19 cellular contexts compared by ENCODE assay signal in the genomic region with DNA sequence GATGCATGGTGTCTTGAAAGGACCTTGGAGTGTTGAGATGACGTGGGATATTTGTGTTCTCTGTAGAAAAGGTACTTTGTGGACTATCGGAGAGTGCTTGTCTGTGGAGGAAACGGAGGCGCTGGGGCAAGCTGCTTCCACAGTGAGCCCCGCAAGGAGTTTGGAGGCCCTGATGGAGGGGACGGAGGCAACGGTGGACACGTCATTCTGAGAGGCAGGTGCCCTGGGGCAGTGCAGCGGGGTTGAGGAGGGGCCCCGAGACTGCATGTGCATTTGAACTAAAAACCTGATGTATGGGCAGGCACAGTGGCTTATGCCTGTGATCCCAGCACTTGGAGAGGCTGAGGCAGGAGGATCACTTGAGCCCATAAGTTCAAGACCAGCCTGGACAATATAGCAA. TPM values are rescaled to one million over a fixed set of nuclear protein-coding genes. Genes with fewer than 3 reads are reported as not detected.
DNase-seq lines count a peak whose midpoint lies in the region; ATAC-seq and TF ChIP-seq lines count a peak whose summit lies in the region.
"Had no signal": no experiment of that assay in that cellular context is flagged by ENCODE, and none has a peak within 500 bp of the region (broad histone marks: within the 10 kb centered on the region; RNA-seq: fewer than 3 reads in every experiment).

No MANE protein-coding gene starts in this region.

- H3K36me3 Mint-ChIP-seq in WTC11 = peaks cover 25% of the 10 kb centered on the region
- peaks cover 17% of the 10 kb centered on the region for H3K36me3 Mint-ChIP-seq in neural progenitor cell

- H3K4me3 Mint-ChIP-seq in WTC11 = no peak overlapping the region
- no peak overlapping the region for H3K4me3 Mint-ChIP-seq in neural progenitor cell

- ATAC-seq in Right ventricle myocardium inferior = no peak
- no peak for ATAC-seq in DND-41 (ENCODE audit: insufficient read depth, low read depth)
- ATAC-seq in WTC11 = no peak
- no peak for ATAC-seq in HG02763 (IDR thresholded peaks at IDR 0.05; ENCODE audit: unreplicated experiment)
- no peak for ATAC-seq in HG02610 (IDR thresholded peaks at IDR 0.05; ENCODE audit: unreplicated experiment)
- ATAC-seq: K562, Panc1 had no signal

- peak overlapping the region; percentile 32 for H3K9ac ChIP-seq in DND-41 (ENCODE audit: low read depth, low read length)
- H3K9ac ChIP-seq in neural progenitor cell = no peak overlapping the region

- H3K4me2 ChIP-seq in DND-41 (ENCODE audit: insufficient read depth, low read length) (peak overlapping the region; percentile 44), neural progenitor cell (no peak overlapping the region)

- H4K20me1 ChIP-seq in DND-41 (ENCODE audit: insufficient read depth, low read length) (peaks cover 39% of the 10 kb centered on the region), neural progenitor cell (ENCODE audit: low read depth) (peaks cover 6% of the 10 kb centered on the region)

- H3K4me3 ChIP-seq in left ventricle myocardium inferior (no peak overlapping the region), DND-41 (ENCODE audit: low read depth in 1 of 2, low read length in 2 of 2) (no peak overlapping the region), neural progenitor cell (no peak overlapping the region)
- H3K4me3 ChIP-seq: GM12878, K562 had no signal

- H3K79me2 ChIP-seq in DND-41 (ENCODE audit: insufficient read depth, low read length) (peaks cover 31% of the 10 kb centered on the region), neural progenitor cell (ENCODE audit: low read depth) (no peaks in the 10 kb centered on the region)

- H3K36me3 ChIP-seq in left ventricle myocardium inferior = peaks cover 71% of the 10 kb centered on the region
- peaks cover 70% of the 10 kb centered on the region for H3K36me3 ChIP-seq in DND-41 (ENCODE audit: insufficient read depth, low read length)
- H3K36me3 ChIP-seq in neural progenitor cell = no peaks in the 10 kb centered on the region

- H3K27me3 ChIP-seq in left ventricle myocardium inferior (ENCODE audit: low read depth) (no peaks in the 10 kb centered on the region), DND-41 (ENCODE audit: insufficient read depth, low read length, poor library complexity) (no peaks in the 10 kb centered on the region), neural progenitor cell (no peaks in the 10 kb centered on the region)

- CTCF ChIA-PET in WTC11 (lab: Charles Lee) = interaction anchor here (0.7 kb wide), 1 partner anchor 69 kb away, joined by 4 read pairs; no protein-coding TSS in a partner anchor

- no peak for TF ChIP-seq CTCF in left ventricle myocardium inferior (IDR thresholded peaks at IDR 0.05; ENCODE audit: borderline replicate concordance)
- TF ChIP-seq CTCF in DND-41 (IDR thresholded peaks at IDR 0.05; ENCODE audit: borderline replicate concordance, extremely low read depth, low read length, poor library complexity, severe bottlenecking) = no peak
- TF ChIP-seq CTCF in WTC11 (IDR thresholded peaks at IDR 0.05) = no peak
- no peak for TF ChIP-seq CTCF in neural progenitor cell (IDR thresholded peaks at IDR 0.05)

- no peaks in the 10 kb centered on the region for H3F3A ChIP-seq in neural progenitor cell (ENCODE audit: low read depth)

- H3K27me3 Mint-ChIP-seq in WTC11 (ENCODE audit: low read depth) (no peaks in the 10 kb centered on the region), neural progenitor cell (ENCODE audit: insufficient read depth, low read depth) (no peaks in the 10 kb centered on the region)

- H2AFZ ChIP-seq in DND-41 (ENCODE audit: low read depth, low read length) (no peak overlapping the region), neural progenitor cell (replicated peaks) (no peak overlapping the region)

- POLR2A ChIA-PET in WTC11 (lab: Charles Lee) = no interaction called here

- H3K27ac Mint-ChIP-seq in WTC11 = 0 out of 2 replicates have a peak overlapping the region, but pooled peaks have one; percentile 55
- H3K27ac Mint-ChIP-seq in neural progenitor cell = no peak overlapping the region

- H3K4me1 ChIP-seq in left ventricle myocardium inferior = peaks cover 26% of the 10 kb centered on the region
- peaks cover 30% of the 10 kb centered on the region for H3K4me1 ChIP-seq in DND-41 (ENCODE audit: insufficient read depth, low read length)
- H3K4me1 ChIP-seq in neural progenitor cell = no peaks in the 10 kb centered on the region

- no peaks in the 10 kb centered on the region for H3K9me3 Mint-ChIP-seq in WTC11
- no peaks in the 10 kb centered on the region for H3K9me3 Mint-ChIP-seq in neural progenitor cell

- intact Hi-C loops in Right ventricle myocardium inferior (cut with DNase I) = no loop called here
- intact Hi-C loops in left ventricle myocardium inferior (cut with micrococcal nuclease) = no loop called here
- intact Hi-C loops in posterior vena cava (cut with DNase I) = no loop called here

- H3K4me1 Mint-ChIP-seq in WTC11 (no peaks in the 10 kb centered on the region), neural progenitor cell (no peaks in the 10 kb centered on the region)

- DNase-seq in Right ventricle myocardium inferior (ENCODE audit: missing footprints) (peak; percentile 15), left ventricle myocardium inferior (no peak), DND-41 (no peak), WTC11 (ENCODE audit: low spot score) (no peak), posterior vena cava (ENCODE audit: low spot score) (peak; percentile 37), neural progenitor cell (ENCODE audit: low spot score) (no peak)
- DNase-seq: 8988T, NCI-H1092, NCI-H1436 treated with DMSO at 0.1 percent for 48 hours, NCI-H2029, NCI-H2227 treated with DMSO at 0.1 percent for 48 hours, NCI-H510A treated with DMSO at 0.1 percent for 48 hours, NCI-H748 treated with DMSO at 0.1 percent for 48 hours had no signal

- H3K27ac ChIP-seq in left ventricle myocardium inferior (replicated peaks) (no peak overlapping the region), DND-41 (ENCODE audit: low read length) (peak overlapping the region; percentile 57), neural progenitor cell (no peak overlapping the region)
- H3K27ac ChIP-seq: C4-2B had no signal

- H3K9me3 ChIP-seq in left ventricle myocardium inferior (replicated peaks) (no peaks in the 10 kb centered on the region), DND-41 (ENCODE audit: insufficient read depth, low read length, severe bottlenecking) (no peaks in the 10 kb centered on the region), neural progenitor cell (ENCODE audit: low read depth) (no peaks in the 10 kb centered on the region)

TF ChIP-seq in WTC11, 78 proteins besides CTCF, POLR2A, EP300 and RAD21 (continues in another document):
- TF ChIP-seq MXD4 (CRISPR knock-in tag; IDR thresholded peaks at IDR 0.05; ENCODE audit: borderline replicate concordance) (no peak), ZNF138 (CRISPR knock-in tag; conservative IDR thresholded peaks at IDR 0.05) (no peak), ATF2 (CRISPR knock-in tag; IDR thresholded peaks at IDR 0.05; ENCODE audit: borderline replicate concordance, low read depth) (no peak), GRHL2 (CRISPR knock-in tag; IDR thresholded peaks at IDR 0.05; ENCODE audit: insufficient replicate concordance, severe bottlenecking) (no peak), NFYB (CRISPR knock-in tag; conservative IDR thresholded peaks at IDR 0.05; ENCODE audit: low read depth) (no peak), CREB1 (CRISPR knock-in tag; IDR thresholded peaks at IDR 0.05) (no peak), ATF1 (CRISPR knock-in tag; IDR thresholded peaks at IDR 0.05) (no peak), CBFB (CRISPR knock-in tag; IDR thresholded peaks at IDR 0.05; ENCODE audit: low read depth) (no peak), ZNF232 (CRISPR knock-in tag; IDR thresholded peaks at IDR 0.05) (no peak)
- TF ChIP-seq, protein P1, sequence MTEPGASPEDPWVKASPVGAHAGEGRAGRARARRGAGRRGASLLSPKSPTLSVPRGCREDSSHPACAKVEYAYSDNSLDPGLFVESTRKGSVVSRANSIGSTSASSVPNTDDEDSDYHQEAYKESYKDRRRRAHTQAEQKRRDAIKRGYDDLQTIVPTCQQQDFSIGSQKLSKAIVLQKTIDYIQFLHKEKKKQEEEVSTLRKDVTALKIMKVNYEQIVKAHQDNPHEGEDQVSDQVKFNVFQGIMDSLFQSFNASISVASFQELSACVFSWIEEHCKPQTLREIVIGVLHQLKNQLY (CRISPR knock-in tag; IDR thresholded peaks at IDR 0.05) = no peak

RNA-seq across cellular contexts. Expression of gene MTG2, which starts 12.9 kb away (rescaled TPM):
- total RNA-seq in Right ventricle myocardium inferior (21.6 TPM), left ventricle myocardium inferior (25.9 TPM), WTC11 (2021) (26.6 to 33.0 TPM (median 27.9 TPM) in 3 replicates), posterior vena cava (10 to 100 TPM; 19.8 to 23.8 TPM), neural progenitor cell (ENCODE audit: low replicate concordance) (16.2 and 19.2 TPM in 2 replicates)

RNA-seq across cellular contexts. Expression of gene HRH3, which starts 24.3 kb away (rescaled TPM):
- total RNA-seq in Right ventricle myocardium inferior = not detected
- not detected for total RNA-seq in left ventricle myocardium inferior
- 2.9 to 3.4 TPM (median 3.3 TPM) in 3 replicates for total RNA-seq in WTC11 (2021)
- not detected for total RNA-seq in posterior vena cava
- 0.09 and 1.7 TPM in 2 replicates for total RNA-seq in neural progenitor cell (ENCODE audit: low replicate concordance)
- total RNA-seq: GM12878, K562 had no signal

RNA-seq across cellular contexts. Expression of gene OSBPL2, which starts 42.6 kb away (rescaled TPM):
- total RNA-seq in Right ventricle myocardium inferior = 59.5 TPM
- 55.3 TPM for total RNA-seq in left ventricle myocardium inferior
- total RNA-seq in WTC11 (2021) = 37.8 to 49.5 TPM (median 39.4 TPM) in 3 replicates
- total RNA-seq in posterior vena cava = 10 to 100 TPM; 31.8 to 34.7 TPM
- 28.4 and 35.7 TPM in 2 replicates for total RNA-seq in neural progenitor cell (ENCODE audit: low replicate concordance)

RNA-seq across cellular contexts. Expression of gene SS18L1, which starts 52.2 kb away (rescaled TPM):
- 7.8 TPM for total RNA-seq in Right ventricle myocardium inferior
- 9.0 TPM for total RNA-seq in left ventricle myocardium inferior
- total RNA-seq in WTC11 (2021) = 29.4 to 34.1 TPM (median 29.8 TPM) in 3 replicates
- total RNA-seq in posterior vena cava = 10 to 100 TPM in 1 of 2 donors, 1 to 10 TPM in 1; 9.7 to 10.3 TPM
- 25.5 and 26.1 TPM in 2 replicates for total RNA-seq in neural progenitor cell (ENCODE audit: low replicate concordance)

RNA-seq across cellular contexts. Expression of gene PSMA7, which starts 52.5 kb away (rescaled TPM):
- 230 TPM for total RNA-seq in Right ventricle myocardium inferior
- total RNA-seq in left ventricle myocardium inferior = 233 TPM
- 315 to 364 TPM (median 321 TPM) in 3 replicates for total RNA-seq in WTC11 (2021)
- total RNA-seq in posterior vena cava = 100 to 1,000 TPM; 179 to 194 TPM
- 237 and 310 TPM in 2 replicates for total RNA-seq in neural progenitor cell (ENCODE audit: low replicate concordance)

Comparison
In these comparisons a context has a peak if more than half of its experiments do, and no peak if none do; other contexts are left out.
1. DNase-seq: peak in Right ventricle myocardium inferior (single experiment) and posterior vena cava (single experiment); none in left ventricle myocardium inferior (single experiment), DND-41 (single experiment), WTC11 (single experiment) and neural progenitor cell (single experiment).